10 cellular contexts compared by ENCODE assay signal in genomic region chr3:189049458-189050231, GRCh38.
DNase-seq lines count a peak whose midpoint lies in the region; ATAC-seq and TF ChIP-seq lines count a peak whose summit lies in the region.
"Had no signal": no experiment of that assay in that cellular context is flagged by ENCODE, and none has a peak within 500 bp of the region (broad histone marks: within the 10 kb centered on the region; RNA-seq: fewer than 3 reads in every experiment).

No MANE protein-coding gene starts in this region.

- no peak for TF ChIP-seq EP300 in gastroesophageal sphincter (IDR thresholded peaks at IDR 0.05)

- H3K9me3 Mint-ChIP-seq in stimulated activated naive CD8-positive, alpha-beta T cell treated with anti-CD3 and anti-CD28 coated beads, Interleukin-15, Interleukin-2, amounts not matched to agents 100 ng/mL and 50 ng/mL, for 24 hours: no peaks in the 10 kb centered on the region

- WGBS in gastroesophageal sphincter (ENCODE audit: low coverage in 1 of 2), 2 donors: 80 to 95% methylated on average over 4 to 7 of the region's 7 CpGs

- peaks cover 3% of the 10 kb centered on the region for H3K27me3 Mint-ChIP-seq in stimulated activated naive CD8-positive, alpha-beta T cell treated with anti-CD3 and anti-CD28 coated beads, Interleukin-15, Interleukin-2, amounts not matched to agents 100 ng/mL and 50 ng/mL, for 24 hours

- DNase-seq in stimulated activated CD4-positive, alpha-beta T cell treated with anti-CD3 and anti-CD28 coated beads, Interleukin-4, amount 100 ng/mL, for 1 hour: peak; percentile 14
- DNase-seq in stimulated activated CD4-positive, alpha-beta T cell treated with anti-CD3 and anti-CD28 coated beads, Interleukin-12 subunit alpha, Interleukin-12 subunit beta, amount 100 ng/mL, for 4 hours: no peak
- DNase-seq in RPMI7951 (ENCODE audit: low read depth) (peak; percentile 10), cardiac fibroblast (ENCODE audit: low read depth in 2 of 2) (peak in 1 of 2 donors; percentile 3)
- DNase-seq: COR-L47, NCI-H187 treated with DMSO at 0.1 percent for 48 hours had no signal

- H3K4me1 ChIP-seq in gastroesophageal sphincter: no peaks in the 10 kb centered on the region

- H3K4me3 ChIP-seq in cardiac fibroblast (replicated peaks in 1 of 2; ENCODE audit: low read depth in 2 of 2, low read length in 2 of 2): no peak overlapping the region
- no peak overlapping the region for H3K4me3 ChIP-seq in gastroesophageal sphincter

- H3K27me3 ChIP-seq in gastroesophageal sphincter: no peaks in the 10 kb centered on the region

- no peaks in the 10 kb centered on the region for H3K36me3 Mint-ChIP-seq in stimulated activated naive CD8-positive, alpha-beta T cell treated with anti-CD3 and anti-CD28 coated beads, Interleukin-15, Interleukin-2, amounts not matched to agents 100 ng/mL and 50 ng/mL, for 24 hours (ENCODE audit: low read depth)

- ATAC-seq in GM21390 (IDR thresholded peaks at IDR 0.05; ENCODE audit: unreplicated experiment): no peak
- ATAC-seq in HG02571 (IDR thresholded peaks at IDR 0.05; ENCODE audit: unreplicated experiment): no peak
- no peak for ATAC-seq in gastroesophageal sphincter

- peak; percentile 19 for TF ChIP-seq CTCF in cardiac fibroblast (IDR thresholded peaks at IDR 0.05; ENCODE audit: low read depth, low read length)
- no peak for TF ChIP-seq CTCF in gastroesophageal sphincter (IDR thresholded peaks at IDR 0.05)

- peaks cover 0 to 28% (median 0%) of the 10 kb centered on the region in 3 donors for H3K9me3 ChIP-seq in gastroesophageal sphincter

- no peak overlapping the region for H3K4me3 Mint-ChIP-seq in stimulated activated naive CD8-positive, alpha-beta T cell treated with anti-CD3 and anti-CD28 coated beads, Interleukin-15, Interleukin-2, amounts not matched to agents 100 ng/mL and 50 ng/mL, for 24 hours

- peak overlapping the region; percentile 6 for H3K27ac Mint-ChIP-seq in stimulated activated naive CD8-positive, alpha-beta T cell treated with anti-CD3 and anti-CD28 coated beads, Interleukin-15, Interleukin-2, amounts not matched to agents 100 ng/mL and 50 ng/mL, for 24 hours

- H3K36me3 ChIP-seq in gastroesophageal sphincter: no peaks in the 10 kb centered on the region

- TF ChIP-seq POLR2A in gastroesophageal sphincter (IDR thresholded peaks at IDR 0.05): no peak

- H3K27ac ChIP-seq in gastroesophageal sphincter: no peak overlapping the region

- H3K4me1 Mint-ChIP-seq in stimulated activated naive CD8-positive, alpha-beta T cell treated with anti-CD3 and anti-CD28 coated beads, Interleukin-15, Interleukin-2, amounts not matched to agents 100 ng/mL and 50 ng/mL, for 24 hours (ENCODE audit: low read depth): peaks cover 14% of the 10 kb centered on the region
